In the genomic region with DNA sequence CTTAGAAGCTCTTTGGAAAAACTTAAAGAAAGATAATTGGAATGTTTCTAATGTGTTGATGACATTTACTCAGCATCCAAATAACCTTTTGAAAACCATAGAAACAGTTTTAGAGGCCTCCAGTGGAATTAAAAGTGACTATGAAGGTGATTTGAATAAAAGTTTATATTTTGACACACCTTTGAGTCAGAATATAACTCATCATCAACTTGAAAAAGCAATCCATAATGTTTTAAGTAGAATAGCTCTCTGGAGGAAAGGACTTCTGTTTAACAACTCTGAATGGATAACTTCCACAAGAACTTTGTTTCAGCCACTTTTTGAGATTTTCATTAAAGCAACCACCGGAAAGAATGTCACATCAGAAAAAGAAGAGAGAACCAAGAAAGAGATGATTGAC, we compare ENCODE assay signal across 23 cellular contexts.
DNase-seq lines count a peak whose midpoint lies in the region; ATAC-seq, FAIRE-seq and TF ChIP-seq lines count a peak whose summit lies in the region.
"Had no signal": no experiment of that assay in that cellular context is flagged by ENCODE, and none has a peak within 500 bp of the region (broad histone marks: within the 10 kb centered on the region; RNA-seq: fewer than 3 reads in every experiment).

No MANE protein-coding gene starts in this region.

- no peak overlapping the region for H2BK15ac ChIP-seq in H9 (ENCODE audit: low read depth, low read length)

- no peak overlapping the region for H3K23ac ChIP-seq in H9 (ENCODE audit: insufficient read length, low read depth, low read length)

- no peak overlapping the region for H3K4me3 ChIP-seq in RWPE2 (ENCODE audit: severe bottlenecking)
- H3K4me3 ChIP-seq in bronchial epithelial cell (ENCODE audit: low read depth, low read length), result no peak overlapping the region
- H3K4me3 ChIP-seq: GM12878, GM23338 had no signal

- H3K27ac Mint-ChIP-seq in H9, result no peak overlapping the region
- no peak overlapping the region for H3K27ac Mint-ChIP-seq in activated T-cell treated with anti-CD3 and anti-CD28 coated beads, Interleukin-2, amount 50 U/mL, for 24 hours
- H3K27ac Mint-ChIP-seq: CD8-positive, alpha-beta memory T cell; GM23338; HFFc6 had no signal

- H3K4me3 Mint-ChIP-seq in H9, result no peak overlapping the region
- no peak overlapping the region for H3K4me3 Mint-ChIP-seq in activated T-cell treated with anti-CD3 and anti-CD28 coated beads, Interleukin-2, amount 50 U/mL, for 24 hours
- H3K4me3 Mint-ChIP-seq: CD4-positive, CD25-positive, alpha-beta regulatory T cell; CD8-positive, alpha-beta memory T cell; GM23338; HFFc6 had no signal

- H2BK120ac ChIP-seq in H9 (ENCODE audit: low read depth, low read length, poor library complexity, severe bottlenecking), result no peak overlapping the region

- no peak overlapping the region for H3K9ac ChIP-seq in H9 (ENCODE audit: extremely low read depth, insufficient read length, low read length)

- no peak overlapping the region for H2AK5ac ChIP-seq in H9 (ENCODE audit: insufficient read length, low read length)

- no peak overlapping the region for H4K91ac ChIP-seq in H9 (ENCODE audit: insufficient read length, low read depth, low read length)

- WGBS in H9 (ENCODE audit: extremely low coverage, insufficient read length, low lambda C conversion rate), result no CpG with 5 or more reads among the region's 1 CpG

- H3K4me2 ChIP-seq in H9 (ENCODE audit: insufficient read depth, insufficient read length, low read length), result no peak overlapping the region
- H3K4me2 ChIP-seq: GM23338 had no signal

- peaks cover 0 to 1% (median 0%) of the 10 kb centered on the region in 3 experiments; a peak in 1 of 7 replicates for H3K36me3 Mint-ChIP-seq in H9 (ENCODE audit: insufficient read depth in 1 of 3, low read depth in 3 of 3)
- no peaks in the 10 kb centered on the region for H3K36me3 Mint-ChIP-seq in activated T-cell treated with anti-CD3 and anti-CD28 coated beads, Interleukin-2, amount 50 U/mL, for 24 hours (ENCODE audit: low read depth)
- H3K36me3 Mint-ChIP-seq: CD4-positive, CD25-positive, alpha-beta regulatory T cell; CD8-positive, alpha-beta memory T cell had no signal

- H3K79me2 ChIP-seq in H9 (ENCODE audit: insufficient read depth, low read length), result no peaks in the 10 kb centered on the region

- H3K27me3 ChIP-seq in RWPE2 (ENCODE audit: insufficient read depth, poor library complexity, severe bottlenecking), result no peaks in the 10 kb centered on the region
- no peaks in the 10 kb centered on the region for H3K27me3 ChIP-seq in bronchial epithelial cell (ENCODE audit: control insufficient read depth, insufficient read depth, low read length)
- no peaks in the 10 kb centered on the region for H3K27me3 ChIP-seq in foreskin keratinocyte
- no peaks in the 10 kb centered on the region for H3K27me3 ChIP-seq in H9 (ENCODE audit: insufficient read depth, low read length)
- H3K27me3 ChIP-seq: BE2C had no signal

- H3K4ac ChIP-seq in H9 (ENCODE audit: low read depth, low read length), result no peak overlapping the region

- H3K79me1 ChIP-seq in H9 (ENCODE audit: insufficient read depth, low read depth, low read length, poor library complexity, severe bottlenecking), result no peaks in the 10 kb centered on the region

- H3K56ac ChIP-seq in H9 (ENCODE audit: insufficient read length, low read depth, low read length), result no peak overlapping the region

- H2BK5ac ChIP-seq in H9 (ENCODE audit: insufficient read length, low read length), result no peak overlapping the region

- H3K36me3 ChIP-seq in RWPE2 (ENCODE audit: low read depth) (no peaks in the 10 kb centered on the region), bronchial epithelial cell (ENCODE audit: control insufficient read depth, insufficient read depth, low read length) (no peaks in the 10 kb centered on the region)
- H3K36me3 ChIP-seq: BE2C had no signal

- no peaks in the 10 kb centered on the region for H3K27me3 Mint-ChIP-seq in H9 (ENCODE audit: low read depth)
- peaks cover 34% of the 10 kb centered on the region for H3K27me3 Mint-ChIP-seq in activated T-cell treated with anti-CD3 and anti-CD28 coated beads, Interleukin-2, amount 50 U/mL, for 24 hours

- H3K9me3 ChIP-seq in RWPE2 (ENCODE audit: severe bottlenecking) (no peaks in the 10 kb centered on the region), H9 (ENCODE audit: control insufficient read depth, low read depth, low read length) (no peaks in the 10 kb centered on the region)
- H3K9me3 ChIP-seq: BE2C had no signal

- no peak overlapping the region for H2AFZ ChIP-seq in H9 (ENCODE audit: low read length)
- H2AFZ ChIP-seq: GM23338 had no signal

- H4K20me1 ChIP-seq in H9 (ENCODE audit: control insufficient read depth, insufficient read depth, insufficient read length), result no peaks in the 10 kb centered on the region

- no peak overlapping the region for H3K14ac ChIP-seq in H9 (ENCODE audit: insufficient read depth, low read length)

- H3K4me1 ChIP-seq in RWPE2 (ENCODE audit: insufficient read depth, poor library complexity, severe bottlenecking) (peaks cover 18% of the 10 kb centered on the region), foreskin keratinocyte (peaks cover 22% of the 10 kb centered on the region), H9 (ENCODE audit: insufficient read depth, low read length) (no peaks in the 10 kb centered on the region)
- H3K4me1 ChIP-seq: BE2C had no signal

- no peak for ATAC-seq in RWPE2 (ENCODE audit: low read depth)
- peak; percentile 34 for ATAC-seq in foreskin keratinocyte
- ATAC-seq in GM21723 (IDR thresholded peaks at IDR 0.05; ENCODE audit: unreplicated experiment), result no peak
- ATAC-seq: GM12878, GM23338, HCT116 had no signal

- H3K4me1 Mint-ChIP-seq in H9, result no peaks in the 10 kb centered on the region
- peaks cover 25% of the 10 kb centered on the region for H3K4me1 Mint-ChIP-seq in activated T-cell treated with anti-CD3 and anti-CD28 coated beads, Interleukin-2, amount 50 U/mL, for 24 hours (ENCODE audit: low read depth)
- H3K4me1 Mint-ChIP-seq: CD4-positive, CD25-positive, alpha-beta regulatory T cell; CD8-positive, alpha-beta memory T cell; GM23338 had no signal

- H3K9me3 Mint-ChIP-seq in H9, result no peaks in the 10 kb centered on the region
- H3K9me3 Mint-ChIP-seq in activated T-cell treated with anti-CD3 and anti-CD28 coated beads, Interleukin-2, amount 50 U/mL, for 24 hours, result no peaks in the 10 kb centered on the region
- H3K9me3 Mint-ChIP-seq: GM23338, HFFc6 had no signal

- no peak for FAIRE-seq in bronchial epithelial cell (lab: Jason Lieb, UNC)
- FAIRE-seq: A204.1, GM12878, H54 had no signal

- no peak for DNase-seq in RWPE2 (ENCODE audit: low spot score)
- DNase-seq in bronchial epithelial cell (ENCODE audit: low read depth), result peak; percentile 79
- peak in 1 of 2 donors; percentile 13 for DNase-seq in foreskin keratinocyte
- no peak for DNase-seq in activated CD4-positive, alpha-beta T cell treated with anti-CD3 and anti-CD28 coated beads for 4 hours
- DNase-seq in H9, result no peak
- no peak for DNase-seq in activated T-cell treated with anti-CD3 and anti-CD28 coated beads, Interleukin-2, amount 50 U/mL, for 24 hours
- DNase-seq: ACHN; BE2C; C1 segment of cervical spinal cord; CD8-positive, alpha-beta memory T cell; COR-L47; DMS 273 treated with DMSO at 0.1 percent for 48 hours; DMS53; DND-41 had no signal

- no peak overlapping the region for H3T11ph ChIP-seq in H9 (ENCODE audit: low read length)

- TF ChIP-seq CTCF in RWPE2 (IDR thresholded peaks at IDR 0.05; ENCODE audit: poor library complexity, severe bottlenecking) (no peak), bronchial epithelial cell (IDR thresholded peaks at IDR 0.05; ENCODE audit: insufficient read depth, low read length, severe bottlenecking) (no peak), foreskin keratinocyte (conservative IDR thresholded peaks at IDR 0.05) (no peak), H9 (conservative IDR thresholded peaks at IDR 0.05) (no peak)

- H4K5ac ChIP-seq in H9 (ENCODE audit: insufficient read length, low read depth, low read length), result no peak overlapping the region

- H3K18ac ChIP-seq in H9 (ENCODE audit: insufficient read length, low read depth, low read length), result no peak overlapping the region

- H3K23me2 ChIP-seq in H9 (ENCODE audit: insufficient read length, low read depth, low read length, poor library complexity, severe bottlenecking), result no peaks in the 10 kb centered on the region

- no peak overlapping the region for H2BK12ac ChIP-seq in H9 (ENCODE audit: insufficient read length, low read depth, low read length)

- no peak overlapping the region for H2BK20ac ChIP-seq in H9 (ENCODE audit: low read depth, low read length, poor library complexity, severe bottlenecking)

- H4K8ac ChIP-seq in H9 (replicated peaks; ENCODE audit: insufficient read length, low read depth, low read length), result no peak overlapping the region

- H3K27ac ChIP-seq in RWPE2 (ENCODE audit: poor library complexity, severe bottlenecking) (peak overlapping the region; percentile 27), foreskin keratinocyte (peak overlapping the region; percentile 3), H9 (ENCODE audit: insufficient read length, low read depth, low read length) (no peak overlapping the region)
- H3K27ac ChIP-seq: HL-60 had no signal
